ENCODE assay signal across 8 cellular contexts in the genomic region with DNA sequence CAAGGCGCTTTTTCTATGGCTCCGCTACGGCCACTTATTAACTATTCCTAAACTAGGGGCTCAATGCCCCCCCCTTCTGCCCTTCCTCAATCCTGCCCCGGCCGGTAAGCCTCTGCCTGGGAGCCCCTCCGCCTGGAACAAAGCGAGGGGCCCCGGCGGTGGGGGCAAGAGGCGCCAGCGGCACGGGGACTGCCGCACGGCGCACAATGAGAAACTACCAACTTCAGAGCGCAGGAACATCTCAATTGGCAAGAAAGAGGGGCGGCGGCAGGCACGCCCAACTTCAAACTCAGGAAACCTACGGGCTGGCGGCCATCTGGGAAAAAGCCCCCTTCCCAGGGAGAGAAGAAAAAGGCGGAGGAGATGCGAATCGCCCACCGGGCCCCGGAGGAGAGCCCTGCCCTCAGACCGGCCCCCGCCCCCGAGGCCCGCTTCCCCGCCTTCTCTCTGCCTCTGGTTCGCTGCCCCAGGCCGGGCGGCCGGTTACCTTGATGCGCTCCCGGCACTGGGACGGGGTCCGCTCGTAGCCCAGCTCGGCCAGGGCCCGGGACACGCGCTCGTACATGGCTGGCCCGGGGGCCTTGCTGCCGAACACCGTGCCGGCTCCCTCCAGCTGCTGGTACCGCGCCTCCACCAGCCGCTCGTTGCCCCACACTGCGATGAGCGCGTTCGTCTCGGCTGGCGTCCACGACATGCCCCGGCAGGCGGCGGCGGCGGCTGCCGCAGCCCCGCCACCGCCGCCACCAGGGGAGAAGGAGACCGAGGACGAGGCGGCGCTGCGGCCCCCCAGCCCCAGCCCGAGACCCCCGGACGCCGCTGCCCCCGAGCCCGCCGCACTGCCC. TPM values are rescaled to one million over a fixed set of nuclear protein-coding genes. Genes with fewer than 3 reads are reported as not detected.
DNase-seq lines count a peak whose midpoint lies in the region; ATAC-seq and TF ChIP-seq lines count a peak whose summit lies in the region.

No MANE protein-coding gene starts in this region.

- peak overlapping the region; percentile 67 for H3K27ac ChIP-seq in foreskin keratinocyte

- ATAC-seq in HG02884 (IDR thresholded peaks at IDR 0.05; ENCODE audit: unreplicated experiment) (peak; percentile 33), foreskin keratinocyte (peak; percentile 66), omental fat pad (ENCODE audit: low FRiP score) (peak; percentile 27)

- no peak for TF ChIP-seq CTCF in foreskin keratinocyte (conservative IDR thresholded peaks at IDR 0.05)
- no peak for TF ChIP-seq CTCF in omental fat pad (IDR thresholded peaks at IDR 0.05)

- DNase-seq in NCI-H748 (lab: John Stamatoyannopoulos, UW; ENCODE audit: unreplicated experiment): peak; percentile 31
- DNase-seq in NCI-H748 treated with DMSO at 0.1 percent for 48 hours (lab: John Stamatoyannopoulos, UW): no peak
- DNase-seq in OCI-M1 (lab: John Stamatoyannopoulos, UW): peak; percentile 67
- peak; percentile 21 for DNase-seq in activated effector memory CD4-positive, alpha-beta T cell treated with Interleukin-2 at 50 U/mL for 16 hours
- DNase-seq in foreskin keratinocyte: peak; percentile 10 to 31
- no peak for DNase-seq in omental fat pad (ENCODE audit: low spot score)
- DNase-seq in ureter (ENCODE audit: low spot score): peak; percentile 48

- H3K27me3 ChIP-seq in foreskin keratinocyte: no peaks in the 10 kb centered on the region

- peaks cover 5% of the 10 kb centered on the region for H3K4me1 ChIP-seq in foreskin keratinocyte

RNA-seq across cellular contexts. Expression of gene MSANTD2, which starts 0.6 kb away (rescaled TPM):
- total RNA-seq in foreskin keratinocyte (5.4 and 6.1 TPM in 2 replicates), omental fat pad (10 to 100 TPM; 12.9 to 27.1 (median 16.2) TPM), ureter (17.9 TPM)
- 3.0 and 4.0 TPM in 2 replicates for polyA plus RNA-seq in foreskin keratinocyte

RNA-seq across cellular contexts. Expression of gene ESAM, which starts 37.5 kb away (rescaled TPM):
- total RNA-seq in foreskin keratinocyte (not detected in 2 replicates), omental fat pad (100 to 1,000 TPM in 1 of 4 donors, 10 to 100 TPM in 3; 23.0 to 116 (median 62.6) TPM), ureter (34.4 TPM)
- polyA plus RNA-seq in foreskin keratinocyte: not detected in 2 replicates

RNA-seq across cellular contexts. Expression of gene VSIG2, which starts 47.5 kb away (rescaled TPM):
- not detected in 2 replicates for total RNA-seq in foreskin keratinocyte
- not detected in 2 replicates for polyA plus RNA-seq in foreskin keratinocyte
- 10 to 100 TPM in 1 of 4 donors, 1 to 10 TPM in 3; 1.4 to 14.1 (median 3.9) TPM for total RNA-seq in omental fat pad
- total RNA-seq in ureter: 215 TPM

RNA-seq across cellular contexts. Expression of gene NRGN, which starts 59.9 kb away (rescaled TPM):
- total RNA-seq in foreskin keratinocyte (4.2 and 4.4 TPM in 2 replicates), omental fat pad (1 to 10 TPM; 1.0 to 3.2 (median 2.0) TPM), ureter (6.1 TPM)
- 10.6 and 11.1 TPM in 2 replicates for polyA plus RNA-seq in foreskin keratinocyte

Comparison
In these comparisons a context has a peak if more than half of its experiments do, and no peak if none do; other contexts are left out.
1. DNase-seq: peak in NCI-H748 (single experiment), OCI-M1 (single experiment), activated effector memory CD4-positive, alpha-beta T cell treated with Interleukin-2 at 50 U/mL for 16 hours (single experiment), foreskin keratinocyte (2 of 2) and ureter (single experiment); none in NCI-H748 treated with DMSO at 0.1 percent for 48 hours (single experiment) and omental fat pad (single experiment).
2. RNA of gene ESAM, which starts 37.5 kb away (total RNA-seq): 23.0 to 116 TPM in omental fat pad and 34.4 TPM in ureter (single experiment); not detected in foreskin keratinocyte; every median in the first group is over 10 times any median in the second.
3. RNA of gene VSIG2, which starts 47.5 kb away (total RNA-seq): 215 TPM in ureter (single experiment); 1.4 to 14.1 TPM in omental fat pad and not detected in foreskin keratinocyte; every median in the first group is over 10 times any median in the second.
4. Peak in every context shown above with its lines, with median percentiles within 50 percentile points of each other: ATAC-seq.